In genomic region chr21:42992943-42993712, GRCh38 we compare ENCODE assay signal across 1 cellular context.
A peak's percentile ranks its signal among the peaks of the same experiment; 100 is the strongest.
TF ChIP-seq lines count a peak whose summit lies in the region.

No MANE protein-coding gene starts in this region.

TF ChIP-seq in K562, 482 proteins besides CTCF, POLR2A, EP300 and RAD21:
- TF ChIP-seq, protein P1, sequence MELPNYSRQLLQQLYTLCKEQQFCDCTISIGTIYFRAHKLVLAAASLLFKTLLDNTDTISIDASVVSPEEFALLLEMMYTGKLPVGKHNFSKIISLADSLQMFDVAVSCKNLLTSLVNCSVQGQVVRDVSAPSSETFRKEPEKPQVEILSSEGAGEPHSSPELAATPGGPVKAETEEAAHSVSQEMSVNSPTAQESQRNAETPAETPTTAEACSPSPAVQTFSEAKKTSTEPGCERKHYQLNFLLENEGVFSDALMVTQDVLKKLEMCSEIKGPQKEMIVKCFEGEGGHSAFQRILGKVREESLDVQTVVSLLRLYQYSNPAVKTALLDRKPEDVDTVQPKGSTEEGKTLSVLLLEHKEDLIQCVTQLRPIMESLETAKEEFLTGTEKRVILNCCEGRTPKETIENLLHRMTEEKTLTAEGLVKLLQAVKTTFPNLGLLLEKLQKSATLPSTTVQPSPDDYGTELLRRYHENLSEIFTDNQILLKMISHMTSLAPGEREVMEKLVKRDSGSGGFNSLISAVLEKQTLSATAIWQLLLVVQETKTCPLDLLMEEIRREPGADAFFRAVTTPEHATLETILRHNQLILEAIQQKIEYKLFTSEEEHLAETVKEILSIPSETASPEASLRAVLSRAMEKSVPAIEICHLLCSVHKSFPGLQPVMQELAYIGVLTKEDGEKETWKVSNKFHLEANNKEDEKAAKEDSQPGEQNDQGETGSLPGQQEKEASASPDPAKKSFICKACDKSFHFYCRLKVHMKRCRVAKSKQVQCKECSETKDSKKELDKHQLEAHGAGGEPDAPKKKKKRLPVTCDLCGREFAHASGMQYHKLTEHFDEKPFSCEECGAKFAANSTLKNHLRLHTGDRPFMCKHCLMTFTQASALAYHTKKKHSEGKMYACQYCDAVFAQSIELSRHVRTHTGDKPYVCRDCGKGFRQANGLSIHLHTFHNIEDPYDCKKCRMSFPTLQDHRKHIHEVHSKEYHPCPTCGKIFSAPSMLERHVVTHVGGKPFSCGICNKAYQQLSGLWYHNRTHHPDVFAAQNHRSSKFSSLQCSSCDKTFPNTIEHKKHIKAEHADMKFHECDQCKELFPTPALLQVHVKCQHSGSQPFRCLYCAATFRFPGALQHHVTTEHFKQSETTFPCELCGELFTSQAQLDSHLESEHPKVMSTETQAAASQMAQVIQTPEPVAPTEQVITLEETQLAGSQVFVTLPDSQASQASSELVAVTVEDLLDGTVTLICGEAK (IDR thresholded peaks at IDR 0.05): peak; percentile 81
- TF ChIP-seq, protein P1 (CRISPR knock-in tag; IDR thresholded peaks at IDR 0.05): peak; percentile 87
- TF ChIP-seq ZNF407 (IDR thresholded peaks at IDR 0.05; ENCODE audit: low read depth) (no peak), TRIM24 (IDR thresholded peaks at IDR 0.05) (no peak), ZNF354B (CRISPR knock-in tag; IDR thresholded peaks at IDR 0.05) (no peak), ZNF316 (IDR thresholded peaks at IDR 0.05) (peak; percentile 60), POLR2G (IDR thresholded peaks at IDR 0.05; ENCODE audit: low read depth, low read length) (0 out of 2 replicates have a peak, but pooled peaks have one; percentile 10), ZNF384 (IDR thresholded peaks at IDR 0.05; ENCODE audit: low read depth, low read length) (0 out of 2 replicates have a peak, but pooled peaks have one; percentile 27), TSC22D4 (tag; IDR thresholded peaks at IDR 0.05) (no peak), NRF1 (conservative IDR thresholded peaks at IDR 0.05 in 1 of 2, IDR thresholded peaks at IDR 0.05 in 1 of 2) (no peak), ZNF41 (CRISPR knock-in tag; conservative IDR thresholded peaks at IDR 0.05) (no peak), TAF9B (IDR thresholded peaks at IDR 0.05; ENCODE audit: partially characterized antibody) (no peak), SAFB (IDR thresholded peaks at IDR 0.05; ENCODE audit: borderline replicate concordance, low read depth, low read length) (no peak), ZNF197 (CRISPR knock-in tag; IDR thresholded peaks at IDR 0.05; ENCODE audit: low read depth) (no peak), ZNF436 (CRISPR knock-in tag; IDR thresholded peaks at IDR 0.05) (no peak), SMAD3 (CRISPR knock-in tag; conservative IDR thresholded peaks at IDR 0.05) (no peak), RUNX1 (IDR thresholded peaks at IDR 0.05; ENCODE audit: low read depth) (no peak), C11orf30 (IDR thresholded peaks at IDR 0.05; ENCODE audit: low read depth) (peak; percentile 24; the same call in 1 of the 2 replicates)
